In genomic region chr14:35854696-35855270, GRCh38 we compare ENCODE assay signal across 28 cellular contexts. TPM values are rescaled to one million over a fixed set of nuclear protein-coding genes. Genes with fewer than 3 reads are reported as not detected.
DNase-seq lines count a peak whose midpoint lies in the region; ATAC-seq, FAIRE-seq and TF ChIP-seq lines count a peak whose summit lies in the region.
"Had no signal": no experiment of that assay in that cellular context is flagged by ENCODE, and none has a peak within 500 bp of the region (broad histone marks: within the 10 kb centered on the region; RNA-seq: fewer than 3 reads in every experiment).

No MANE protein-coding gene starts in this region.

- TF ChIP-seq CTCF in DOHH2 (IDR thresholded peaks at IDR 0.05; ENCODE audit: low read depth, low read length, poor library complexity, severe bottlenecking) (no peak), GM20000 (IDR thresholded peaks at IDR 0.05; ENCODE audit: extremely low read depth, missing control alignments) (no peak)

- peaks cover 30% of the 10 kb centered on the region for H3K4me1 ChIP-seq in DOHH2 (ENCODE audit: control insufficient read depth, low read length)

- H4K20me1 ChIP-seq in DOHH2 (ENCODE audit: control insufficient read depth, insufficient read depth, low read depth, low read length) = no peaks in the 10 kb centered on the region

- no peak overlapping the region for H3K4me3 Mint-ChIP-seq in T-helper 17 cell
- H3K4me3 Mint-ChIP-seq in memory B cell = no peak overlapping the region
- H3K4me3 Mint-ChIP-seq: CD14-positive monocyte, H9 had no signal

- H3K36me3 ChIP-seq in DOHH2 (ENCODE audit: control insufficient read depth, low read length) = peaks cover 15% of the 10 kb centered on the region
- H3K36me3 ChIP-seq: MG63 had no signal

- H3K4me2 ChIP-seq in DOHH2 (ENCODE audit: low read length) = peak overlapping the region; percentile 67; the same call in 1 of the 2 replicates

- FAIRE-seq in GM19239 (lab: Jason Lieb, UNC) = peak; percentile 90
- FAIRE-seq: HTR-8/SVneo, K562 had no signal

- H3K4me1 Mint-ChIP-seq in T-helper 17 cell = peaks cover 12% of the 10 kb centered on the region
- peaks cover 17% of the 10 kb centered on the region for H3K4me1 Mint-ChIP-seq in memory B cell
- H3K4me1 Mint-ChIP-seq: H9 had no signal

- no peaks in the 10 kb centered on the region for H3K27me3 Mint-ChIP-seq in T-helper 17 cell
- no peaks in the 10 kb centered on the region for H3K27me3 Mint-ChIP-seq in memory B cell
- H3K27me3 Mint-ChIP-seq: CD8-positive, alpha-beta memory T cell had no signal

- no peak for DNase-seq in GM19239 (ENCODE audit: insufficient read length, low spot score)
- no peak for DNase-seq in T-helper 17 cell
- no peak for DNase-seq in memory B cell (ENCODE audit: low spot score in 2 of 2)
- no peak for DNase-seq in left colon
- DNase-seq in GM20000 (ENCODE audit: low spot score) = no peak
- DNase-seq: 8988T; ACHN; BE2C; CD8-positive, alpha-beta memory T cell; DMS 273 treated with DMSO at 0.1 percent for 48 hours; DMS79 treated with DMSO at 0.1 percent for 48 hours; GM23248; H9; MG63; NCI-H1417; NCI-H1694; NCI-H2081; NCI-H2227 treated with DMSO at 0.1 percent for 48 hours; NCI-H526 treated with DMSO at 0.1 percent for 48 hours; SHP77 had no signal

- H3K36me3 Mint-ChIP-seq in T-helper 17 cell (ENCODE audit: low read depth) (peaks cover 23% of the 10 kb centered on the region), memory B cell (peaks cover 32% of the 10 kb centered on the region)

- no peak overlapping the region for H3K27ac ChIP-seq in DOHH2 (ENCODE audit: low read depth, low read length)
- H3K27ac ChIP-seq: GM23248, RWPE1 had no signal

- H3K9me2 ChIP-seq in DOHH2 (replicated peaks; ENCODE audit: control insufficient read depth, low read length) = no peaks in the 10 kb centered on the region

- intact Hi-C loops in left colon (cut with DNase I, micrococcal nuclease) = no loop called here

- no peak for ATAC-seq in T-helper 17 cell
- no peak for ATAC-seq in memory B cell (ENCODE audit: low read depth)
- no peak for ATAC-seq in left colon
- no peak for ATAC-seq in GM18502 (IDR thresholded peaks at IDR 0.05; ENCODE audit: poor library complexity, unreplicated experiment)
- no peak for ATAC-seq in GM21737 (IDR thresholded peaks at IDR 0.05; ENCODE audit: unreplicated experiment)
- ATAC-seq: K562, Panc1 had no signal

- no peak overlapping the region for H3K4me3 ChIP-seq in DOHH2 (ENCODE audit: low read length)
- H3K4me3 ChIP-seq: GM23248, K562, MG63 had no signal

- H3K79me2 ChIP-seq in DOHH2 (ENCODE audit: control insufficient read depth, low read length) = no peaks in the 10 kb centered on the region; the same call in 1 of the 2 replicates

- no peaks in the 10 kb centered on the region for H3K27me3 ChIP-seq in DOHH2 (ENCODE audit: control insufficient read depth, low read length)
- H3K27me3 ChIP-seq: BE2C, MG63 had no signal

- peaks cover 12% of the 10 kb centered on the region for H3F3A ChIP-seq in DOHH2 (ENCODE audit: control insufficient read depth, insufficient read depth)

- H3K9me3 ChIP-seq in DOHH2 (ENCODE audit: control insufficient read depth, insufficient read depth, low read length) (peaks cover 4% of the 10 kb centered on the region; the same call in 1 of the 2 replicates), T-helper 17 cell (ENCODE audit: control insufficient read depth, low read length, poor library complexity, severe bottlenecking) (no peaks in the 10 kb centered on the region)
- H3K9me3 ChIP-seq: BE2C, MG63 had no signal

- H3K27ac Mint-ChIP-seq in T-helper 17 cell (peak overlapping the region; percentile 9), memory B cell (peak overlapping the region; percentile 2)
- H3K27ac Mint-ChIP-seq: CD14-positive monocyte; CD8-positive, alpha-beta memory T cell; H9 had no signal

- H3K9me3 Mint-ChIP-seq in memory B cell = peaks cover 5% of the 10 kb centered on the region

RNA-seq across cellular contexts. Expression of gene BRMS1L, which starts 28.6 kb away (rescaled TPM):
- total RNA-seq in T-helper 17 cell (10 to 100 TPM in 1 of 2 donors, 1 to 10 TPM in 1; 5.3 to 15.4 TPM), left colon (1 to 10 TPM; 3.2 to 5.0 TPM)

RNA-seq across cellular contexts. Expression of gene RALGAPA1, which starts 45.7 kb away (rescaled TPM):
- total RNA-seq in T-helper 17 cell = 10 to 100 TPM; 79.0 to 79.4 TPM
- total RNA-seq in left colon = 10 to 100 TPM; 81.5 to 85.3 TPM
